Comparison of ENCODE assay signal across 8 cellular contexts in genomic region chr5:132419517-132420468, GRCh38. TPM values are rescaled to one million over a fixed set of nuclear protein-coding genes. Genes with fewer than 3 reads are reported as not detected.
DNase-seq lines count a peak whose midpoint lies in the region; ATAC-seq and TF ChIP-seq lines count a peak whose summit lies in the region.

No MANE protein-coding gene starts in this region.

- intact Hi-C loops in mucosa of descending colon (cut with DNase I, micrococcal nuclease), result loop anchor here in 1 of 2 donors (10.0 kb wide), 1 partner anchor 75 kb away; the partner anchor contains the start of gene IRF1

- peak overlapping the region in 1 of 2 experiments; percentile 39; a peak in 2 of 4 replicates for H3K4me3 ChIP-seq in DND-41 (ENCODE audit: low read depth in 1 of 2, low read length in 2 of 2)
- no peak overlapping the region for H3K4me3 ChIP-seq in NT2/D1 (ENCODE audit: insufficient read length, low read depth)
- H3K4me3 ChIP-seq in mucosa of descending colon, result no peak overlapping the region

- H3K79me2 ChIP-seq in DND-41 (ENCODE audit: insufficient read depth, low read length), result peaks cover 99% of the 10 kb centered on the region

- ATAC-seq in DND-41 (ENCODE audit: insufficient read depth, low read depth) (peak; percentile 71), HG03460 (IDR thresholded peaks at IDR 0.05; ENCODE audit: unreplicated experiment) (peak; percentile 29), mucosa of descending colon (peak; percentile 65), GM21390 (IDR thresholded peaks at IDR 0.05; ENCODE audit: unreplicated experiment) (no peak)

- peaks cover 100% of the 10 kb centered on the region for H3K4me1 ChIP-seq in DND-41 (ENCODE audit: insufficient read depth, low read length)
- H3K4me1 ChIP-seq in NT2/D1 (ENCODE audit: insufficient read depth, insufficient read length), result no peaks in the 10 kb centered on the region
- peaks cover 85% of the 10 kb centered on the region for H3K4me1 ChIP-seq in mucosa of descending colon (ENCODE audit: low read depth)

- H3K27me3 ChIP-seq in DND-41 (ENCODE audit: insufficient read depth, low read length, poor library complexity), result no peaks in the 10 kb centered on the region
- H3K27me3 ChIP-seq in NT2/D1 (ENCODE audit: insufficient read depth, insufficient read length), result no peaks in the 10 kb centered on the region

- H2AFZ ChIP-seq in DND-41 (ENCODE audit: low read depth, low read length), result no peak overlapping the region

- H3K9ac ChIP-seq in DND-41 (ENCODE audit: low read depth, low read length), result peak overlapping the region; percentile 98
- H3K9ac ChIP-seq in NT2/D1 (ENCODE audit: insufficient read length, low read depth), result no peak overlapping the region

- H4K20me1 ChIP-seq in DND-41 (ENCODE audit: insufficient read depth, low read length), result no peaks in the 10 kb centered on the region

- peak overlapping the region; percentile 80 for H3K4me2 ChIP-seq in DND-41 (ENCODE audit: insufficient read depth, low read length)

- H3K36me3 ChIP-seq in DND-41 (ENCODE audit: insufficient read depth, low read length), result peaks cover 69% of the 10 kb centered on the region
- H3K36me3 ChIP-seq in NT2/D1 (ENCODE audit: insufficient read depth, insufficient read length, low read length), result no peaks in the 10 kb centered on the region
- no peaks in the 10 kb centered on the region for H3K36me3 ChIP-seq in mucosa of descending colon (ENCODE audit: low read depth)

- peak; percentile 89 for DNase-seq in DND-41
- peak; percentile 52 for DNase-seq in NT2/D1 (ENCODE audit: low read depth, low spot score)
- peak; percentile 60 for DNase-seq in activated CD8-positive, alpha-beta memory T cell treated with anti-CD3 and anti-CD28 coated beads, Interleukin-2, amount 50 U/mL, for 4 hours
- DNase-seq in epidermal melanocyte (ENCODE audit: insufficient read length, low spot score), result peak; percentile 79
- DNase-seq in mucosa of descending colon, result peak; percentile 75 to 84 (median 82)
- DNase-seq in stromal cell of bone marrow (ENCODE audit: low read depth), result peak; percentile 54

- peak overlapping the region; percentile 99 for H3K27ac ChIP-seq in DND-41 (ENCODE audit: low read length)

- TF ChIP-seq CTCF in DND-41 (IDR thresholded peaks at IDR 0.05; ENCODE audit: borderline replicate concordance, extremely low read depth, low read length, poor library complexity, severe bottlenecking) (peak; percentile 88), mucosa of descending colon (IDR thresholded peaks at IDR 0.05) (peak; percentile 72)

- H3K9me3 ChIP-seq in DND-41 (ENCODE audit: insufficient read depth, low read length, severe bottlenecking) (no peaks in the 10 kb centered on the region), NT2/D1 (ENCODE audit: insufficient read depth, low read length) (no peaks in the 10 kb centered on the region), mucosa of descending colon (no peaks in the 10 kb centered on the region)

RNA-seq across cellular contexts. Expression of gene SLC22A5, which starts 50.3 kb away (rescaled TPM):
- total RNA-seq in mucosa of descending colon, result 10 to 100 TPM; 27.9 to 95.4 (median 29.4) TPM
